1 cellular context compared by ENCODE assay signal in the genomic region with DNA sequence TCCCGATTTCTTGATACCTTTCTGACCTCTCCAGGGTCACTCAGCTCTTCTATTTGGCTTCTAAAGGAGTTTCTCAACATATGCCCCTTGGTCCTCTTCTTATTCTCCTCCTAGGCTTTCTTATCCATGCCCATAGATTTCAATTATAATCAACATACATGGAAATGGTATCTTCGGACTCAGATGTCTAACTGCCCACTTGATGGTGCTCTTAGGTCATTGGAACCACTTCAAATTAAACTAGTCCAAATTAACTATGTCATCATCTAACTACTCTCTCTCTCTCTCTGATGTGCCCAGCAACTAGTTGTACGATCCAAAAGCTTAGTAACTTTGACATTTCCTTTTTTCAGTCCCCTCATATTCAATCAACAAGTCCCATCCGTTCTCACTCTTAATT.
TF ChIP-seq lines count a peak whose summit lies in the region.

No MANE protein-coding gene starts in this region.

TF ChIP-seq in HCT116, 20 proteins besides CTCF, POLR2A, EP300 and RAD21 (continued from another document):
- TF ChIP-seq, protein P1, sequence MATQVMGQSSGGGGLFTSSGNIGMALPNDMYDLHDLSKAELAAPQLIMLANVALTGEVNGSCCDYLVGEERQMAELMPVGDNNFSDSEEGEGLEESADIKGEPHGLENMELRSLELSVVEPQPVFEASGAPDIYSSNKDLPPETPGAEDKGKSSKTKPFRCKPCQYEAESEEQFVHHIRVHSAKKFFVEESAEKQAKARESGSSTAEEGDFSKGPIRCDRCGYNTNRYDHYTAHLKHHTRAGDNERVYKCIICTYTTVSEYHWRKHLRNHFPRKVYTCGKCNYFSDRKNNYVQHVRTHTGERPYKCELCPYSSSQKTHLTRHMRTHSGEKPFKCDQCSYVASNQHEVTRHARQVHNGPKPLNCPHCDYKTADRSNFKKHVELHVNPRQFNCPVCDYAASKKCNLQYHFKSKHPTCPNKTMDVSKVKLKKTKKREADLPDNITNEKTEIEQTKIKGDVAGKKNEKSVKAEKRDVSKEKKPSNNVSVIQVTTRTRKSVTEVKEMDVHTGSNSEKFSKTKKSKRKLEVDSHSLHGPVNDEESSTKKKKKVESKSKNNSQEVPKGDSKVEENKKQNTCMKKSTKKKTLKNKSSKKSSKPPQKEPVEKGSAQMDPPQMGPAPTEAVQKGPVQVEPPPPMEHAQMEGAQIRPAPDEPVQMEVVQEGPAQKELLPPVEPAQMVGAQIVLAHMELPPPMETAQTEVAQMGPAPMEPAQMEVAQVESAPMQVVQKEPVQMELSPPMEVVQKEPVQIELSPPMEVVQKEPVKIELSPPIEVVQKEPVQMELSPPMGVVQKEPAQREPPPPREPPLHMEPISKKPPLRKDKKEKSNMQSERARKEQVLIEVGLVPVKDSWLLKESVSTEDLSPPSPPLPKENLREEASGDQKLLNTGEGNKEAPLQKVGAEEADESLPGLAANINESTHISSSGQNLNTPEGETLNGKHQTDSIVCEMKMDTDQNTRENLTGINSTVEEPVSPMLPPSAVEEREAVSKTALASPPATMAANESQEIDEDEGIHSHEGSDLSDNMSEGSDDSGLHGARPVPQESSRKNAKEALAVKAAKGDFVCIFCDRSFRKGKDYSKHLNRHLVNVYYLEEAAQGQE (IDR thresholded peaks at IDR 0.05; ENCODE audit: low read depth): no peak
- TF ChIP-seq, protein P2, sequence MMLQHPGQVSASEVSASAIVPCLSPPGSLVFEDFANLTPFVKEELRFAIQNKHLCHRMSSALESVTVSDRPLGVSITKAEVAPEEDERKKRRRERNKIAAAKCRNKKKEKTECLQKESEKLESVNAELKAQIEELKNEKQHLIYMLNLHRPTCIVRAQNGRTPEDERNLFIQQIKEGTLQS (IDR thresholded peaks at IDR 0.05): no peak
- TF ChIP-seq ELF1 (IDR thresholded peaks at IDR 0.05; ENCODE audit: borderline replicate concordance, low read depth) (no peak), EZH2phosphoT487 (IDR thresholded peaks at IDR 0.05; ENCODE audit: borderline replicate concordance) (no peak), SIN3A (IDR thresholded peaks at IDR 0.05; ENCODE audit: low read depth) (no peak), TCF7L2 (IDR thresholded peaks at IDR 0.05; ENCODE audit: borderline replicate concordance, extremely low read depth, insufficient read depth, insufficient read length) (no peak), CBX3 (IDR thresholded peaks at IDR 0.05; ENCODE audit: low read depth) (no peak), FOSL1 (IDR thresholded peaks at IDR 0.05; ENCODE audit: low read depth) (no peak), SP1 (IDR thresholded peaks at IDR 0.05; ENCODE audit: low read depth) (no peak)
- TF ChIP-seq, protein P3, sequence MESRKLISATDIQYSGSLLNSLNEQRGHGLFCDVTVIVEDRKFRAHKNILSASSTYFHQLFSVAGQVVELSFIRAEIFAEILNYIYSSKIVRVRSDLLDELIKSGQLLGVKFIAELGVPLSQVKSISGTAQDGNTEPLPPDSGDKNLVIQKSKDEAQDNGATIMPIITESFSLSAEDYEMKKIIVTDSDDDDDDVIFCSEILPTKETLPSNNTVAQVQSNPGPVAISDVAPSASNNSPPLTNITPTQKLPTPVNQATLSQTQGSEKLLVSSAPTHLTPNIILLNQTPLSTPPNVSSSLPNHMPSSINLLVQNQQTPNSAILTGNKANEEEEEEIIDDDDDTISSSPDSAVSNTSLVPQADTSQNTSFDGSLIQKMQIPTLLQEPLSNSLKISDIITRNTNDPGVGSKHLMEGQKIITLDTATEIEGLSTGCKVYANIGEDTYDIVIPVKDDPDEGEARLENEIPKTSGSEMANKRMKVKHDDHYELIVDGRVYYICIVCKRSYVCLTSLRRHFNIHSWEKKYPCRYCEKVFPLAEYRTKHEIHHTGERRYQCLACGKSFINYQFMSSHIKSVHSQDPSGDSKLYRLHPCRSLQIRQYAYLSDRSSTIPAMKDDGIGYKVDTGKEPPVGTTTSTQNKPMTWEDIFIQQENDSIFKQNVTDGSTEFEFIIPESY (IDR thresholded peaks at IDR 0.05; ENCODE audit: extremely low read depth, insufficient replicate concordance, low read length): no peak
TF ChIP-seq in HCT116: peak in this region for 0.
